13 cellular contexts compared by ENCODE assay signal in genomic region chr2:96913117-96913397, GRCh38. TPM values are rescaled to one million over a fixed set of nuclear protein-coding genes. Genes with fewer than 3 reads are reported as not detected.
DNase-seq lines count a peak whose midpoint lies in the region; ATAC-seq, FAIRE-seq and TF ChIP-seq lines count a peak whose summit lies in the region.
"Had no signal": no experiment of that assay in that cellular context is flagged by ENCODE, and none has a peak within 500 bp of the region (broad histone marks: within the 10 kb centered on the region; RNA-seq: fewer than 3 reads in every experiment).

No MANE protein-coding gene starts in this region.

- intact Hi-C loops in Caco-2 (cut with micrococcal nuclease; ENCODE audit: unreplicated experiment), result no loop called here

- H3K9me3 Mint-ChIP-seq in T-helper 2 cell treated with Interferon-gamma antibody and Interleukin-4, amounts not matched to agents 5 μg/mL and 100 μg/mL, for 36 hours, result peaks cover 24% of the 10 kb centered on the region
- H3K9me3 Mint-ChIP-seq in Caco-2 (ENCODE audit: unreplicated experiment), result no peaks in the 10 kb centered on the region
- no peaks in the 10 kb centered on the region for H3K9me3 Mint-ChIP-seq in nephron
- H3K9me3 Mint-ChIP-seq: GM23338 had no signal

- CTCF ChIA-PET in Caco-2 (lab: Charles Lee), result no interaction called here

- no peaks in the 10 kb centered on the region for H3K27me3 ChIP-seq in Caco-2 (replicated peaks; ENCODE audit: control insufficient read depth, insufficient read depth, low read length)

- peak overlapping the region; percentile 87 for H3K4me3 Mint-ChIP-seq in T-helper 2 cell treated with Interferon-gamma antibody and Interleukin-4, amounts not matched to agents 5 μg/mL and 100 μg/mL, for 36 hours
- H3K4me3 Mint-ChIP-seq in Caco-2 (ENCODE audit: unreplicated experiment), result no peak overlapping the region
- peak overlapping the region in 2 of 3 experiments; percentile 7 to 71 for H3K4me3 Mint-ChIP-seq in nephron
- H3K4me3 Mint-ChIP-seq: GM23338 had no signal

- POLR2A ChIA-PET in Caco-2 (lab: Charles Lee), result no interaction called here

- no peak for DNase-seq in T-helper 2 cell treated with Interferon-gamma antibody and Interleukin-4, amounts not matched to agents 5 μg/mL and 100 μg/mL, for 36 hours (ENCODE audit: low spot score)
- DNase-seq in T-helper 2 cell (no peak), Caco-2 (no peak), DMS53 (lab: John Stamatoyannopoulos, UW) (no peak), HTR-8/SVneo (ENCODE audit: insufficient read length, low spot score) (no peak)
- DNase-seq: 8988T, NCI-H524 treated with DMSO at 0.1 percent for 48 hours, retina had no signal

- ATAC-seq in HG02840 (IDR thresholded peaks at IDR 0.05; ENCODE audit: low FRiP score, unreplicated experiment), result no peak
- ATAC-seq: esophagus mucosa, GM23338 had no signal

- no peaks in the 10 kb centered on the region for H3K9me3 ChIP-seq in Caco-2

- no peak overlapping the region for H3K4me3 ChIP-seq in Caco-2 (ENCODE audit: low read depth, low read length)
- H3K4me3 ChIP-seq: GM23338 had no signal

- no TSS peak for BruUV-seq in Caco-2 (replicated peaks; lab: Mats Ljungman, UMichigan)

- H3K27ac Mint-ChIP-seq in T-helper 2 cell treated with Interferon-gamma antibody and Interleukin-4, amounts not matched to agents 5 μg/mL and 100 μg/mL, for 36 hours, result peak overlapping the region; percentile 96
- H3K27ac Mint-ChIP-seq in Caco-2 (ENCODE audit: unreplicated experiment) (peak overlapping the region; percentile 18), nephron (peak overlapping the region; percentile 43 to 79 (median 72))
- H3K27ac Mint-ChIP-seq: GM23338 had no signal

- peaks cover 34% of the 10 kb centered on the region for H3K4me1 Mint-ChIP-seq in T-helper 2 cell treated with Interferon-gamma antibody and Interleukin-4, amounts not matched to agents 5 μg/mL and 100 μg/mL, for 36 hours (ENCODE audit: low read depth)
- peaks cover 24% of the 10 kb centered on the region for H3K4me1 Mint-ChIP-seq in Caco-2 (ENCODE audit: low read depth, unreplicated experiment)
- peaks cover 44% of the 10 kb centered on the region for H3K4me1 Mint-ChIP-seq in nephron

- H3K27me3 Mint-ChIP-seq in T-helper 2 cell treated with Interferon-gamma antibody and Interleukin-4, amounts not matched to agents 5 μg/mL and 100 μg/mL, for 36 hours (ENCODE audit: low read depth), result peaks cover 4% of the 10 kb centered on the region
- H3K27me3 Mint-ChIP-seq in Caco-2 (ENCODE audit: insufficient read depth, unreplicated experiment) (no peaks in the 10 kb centered on the region), nephron (ENCODE audit: low read depth) (peaks cover 7% of the 10 kb centered on the region)

- H3K4me1 ChIP-seq in Caco-2, result peaks cover under 1% of the 10 kb centered on the region; the same call in 1 of the 2 replicates

- no peak for FAIRE-seq in HTR-8/SVneo (lab: Jason Lieb, UNC)

- no peaks in the 10 kb centered on the region for H3K36me3 ChIP-seq in Caco-2 (ENCODE audit: control insufficient read depth, insufficient read depth, low read length)

- TF ChIP-seq CTCF in Caco-2 (IDR thresholded peaks at IDR 0.05; ENCODE audit: insufficient read depth in 1 of 2, low read depth in 1 of 2, low read length in 1 of 2, severe bottlenecking in 1 of 2, unreplicated experiment in 1 of 2) (no peak), nephron (IDR thresholded peaks at IDR 0.05; ENCODE audit: unreplicated experiment in 3 of 3) (no peak)

- peak overlapping the region; percentile 87 for H3K27ac ChIP-seq in angular gyrus (ENCODE audit: low read depth, low read length)

- H3K36me3 Mint-ChIP-seq in T-helper 2 cell treated with Interferon-gamma antibody and Interleukin-4, amounts not matched to agents 5 μg/mL and 100 μg/mL, for 36 hours (ENCODE audit: low read depth), result peaks cover 23% of the 10 kb centered on the region
- H3K36me3 Mint-ChIP-seq in Caco-2 (ENCODE audit: insufficient read depth, unreplicated experiment) (no peaks in the 10 kb centered on the region), nephron (ENCODE audit: low read depth) (no peaks in the 10 kb centered on the region)

RNA-seq across cellular contexts. Expression of gene SEMA4C, which starts 43.2 kb away (rescaled TPM):
- total RNA-seq in Caco-2 (2022), result 29.9 and 31.4 TPM in 2 replicates

RNA-seq across cellular contexts. Expression of gene ANKRD39, which starts 55.2 kb away (rescaled TPM):
- 19.3 and 21.6 TPM in 2 replicates for total RNA-seq in Caco-2 (2022)

Comparison
In these comparisons a context has a peak if more than half of its experiments do, and no peak if none do; other contexts are left out.
1. H3K27ac Mint-ChIP-seq: peak in every context shown above with its lines; median percentile 96 in T-helper 2 cell treated with Interferon-gamma antibody and Interleukin-4, amounts not matched to agents 5 μg/mL and 100 μg/mL, for 36 hours; 72 in nephron; 18 in Caco-2.